22 cellular contexts compared by ENCODE assay signal in the genomic region with DNA sequence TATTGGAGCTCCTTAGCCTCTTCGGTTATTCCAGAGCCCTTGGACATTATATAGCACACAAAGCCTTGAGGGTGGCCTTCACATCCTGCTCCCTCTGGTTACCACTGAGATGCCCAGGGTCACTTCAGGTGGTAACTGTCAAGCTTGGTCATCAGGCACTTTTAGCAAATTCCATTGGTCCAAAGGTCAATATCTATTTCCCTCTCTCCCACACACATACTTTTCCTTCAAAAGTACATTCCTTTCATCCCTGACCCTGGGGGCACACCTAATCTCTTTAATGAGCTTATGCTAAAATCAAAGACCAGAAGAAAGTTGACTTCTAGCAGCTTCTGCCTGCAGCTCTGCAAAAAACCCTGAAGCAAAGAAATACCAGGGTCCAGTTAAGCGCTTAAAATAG.
"Had no signal": no experiment of that assay in that cellular context is flagged by ENCODE, and none has a peak within 500 bp of the region (broad histone marks: within the 10 kb centered on the region; RNA-seq: fewer than 3 reads in every experiment).

No MANE protein-coding gene starts in this region.

- H3K4me1 Mint-ChIP-seq: activated B cell treated with CpG ODN at 0.5 μM for 24 hours; activated CD4-positive, alpha-beta T cell treated with anti-CD3 and anti-CD28 coated beads for 36 hours; activated T-helper 17 cell treated with anti-CD3 and anti-CD28 coated beads, Interleukin-2, amount 50 U/mL, for 72 hours; central memory CD8-positive, alpha-beta T cell; stimulated activated effector memory CD8-positive, alpha-beta T cell treated with anti-CD3 and anti-CD28 coated beads, Interleukin-12 subunit alpha, Interleukin-12 subunit beta, amount 100 ng/mL, for 72 hours; stimulated activated naive CD8-positive, alpha-beta T cell treated with anti-CD3 and anti-CD28 coated beads, Interleukin-15, amount 100 ng/mL, for 72 hours; T-helper 17 cell had no signal

- H3K36me3 Mint-ChIP-seq: activated naive CD8-positive, alpha-beta T cell; stimulated activated effector memory CD8-positive, alpha-beta T cell treated with anti-CD3 and anti-CD28 coated beads, Interleukin-12 subunit alpha, Interleukin-12 subunit beta, amount 100 ng/mL, for 72 hours had no signal

- H3K27ac Mint-ChIP-seq: activated B cell treated with CpG ODN at 0.5 μM for 24 hours; activated CD4-positive, alpha-beta T cell treated with anti-CD3 and anti-CD28 coated beads for 36 hours; activated naive CD8-positive, alpha-beta T cell; activated T-cell treated with anti-CD3 and anti-CD28 coated beads, Interleukin-2, amount 50 U/mL, for 24 hours; activated T-helper 17 cell treated with anti-CD3 and anti-CD28 coated beads, Interleukin-2, amount 50 U/mL, for 72 hours; endodermal cell; stimulated activated effector memory CD8-positive, alpha-beta T cell treated with anti-CD3 and anti-CD28 coated beads, Interleukin-12 subunit alpha, Interleukin-12 subunit beta, amount 100 ng/mL, for 72 hours; stimulated activated naive CD8-positive, alpha-beta T cell treated with anti-CD3 and anti-CD28 coated beads, Interleukin-15, amount 100 ng/mL, for 72 hours; T-helper 17 cell had no signal

- ATAC-seq: activated CD4-positive, alpha-beta T cell treated with anti-CD3 and anti-CD28 coated beads for 36 hours; activated T-helper 17 cell treated with anti-CD3 and anti-CD28 coated beads, Interleukin-2, amount 50 U/mL, for 72 hours; heart right ventricle; pancreas; psoas muscle; stimulated activated effector memory CD8-positive, alpha-beta T cell treated with anti-CD3 and anti-CD28 coated beads, Interleukin-12 subunit alpha, Interleukin-12 subunit beta, amount 100 ng/mL, for 72 hours; stimulated activated naive CD8-positive, alpha-beta T cell treated with anti-CD3 and anti-CD28 coated beads, Interleukin-15, amount 100 ng/mL, for 72 hours; T-helper 17 cell had no signal

- H3K4me3 Mint-ChIP-seq: activated B cell treated with CpG ODN at 0.5 μM for 24 hours; activated CD4-positive, alpha-beta T cell treated with anti-CD3 and anti-CD28 coated beads for 36 hours; activated naive CD8-positive, alpha-beta T cell; activated T-cell treated with anti-CD3 and anti-CD28 coated beads, Interleukin-2, amount 50 U/mL, for 24 hours; activated T-helper 17 cell treated with anti-CD3 and anti-CD28 coated beads, Interleukin-2, amount 50 U/mL, for 72 hours; central memory CD8-positive, alpha-beta T cell; endodermal cell; nephron; stimulated activated effector memory CD8-positive, alpha-beta T cell treated with anti-CD3 and anti-CD28 coated beads, Interleukin-12 subunit alpha, Interleukin-12 subunit beta, amount 100 ng/mL, for 72 hours; stimulated activated naive CD8-positive, alpha-beta T cell treated with anti-CD3 and anti-CD28 coated beads, Interleukin-15, amount 100 ng/mL, for 72 hours; T-helper 17 cell had no signal

- DNase-seq: activated B cell treated with CpG ODN at 0.5 μM for 24 hours; activated CD4-positive, alpha-beta T cell treated with anti-CD3 and anti-CD28 coated beads for 36 hours; activated CD4-positive, alpha-beta T cell treated with anti-CD3 and anti-CD28 coated beads, Interleukin-2, amount 50 U/mL, for 4 hours; activated CD8-positive, alpha-beta memory T cell treated with anti-CD3 and anti-CD28 coated beads for 24 hours; activated CD8-positive, alpha-beta memory T cell treated with anti-CD3 and anti-CD28 coated beads, Interleukin-2, amount 50 U/mL, for 4 hours; activated T-cell treated with anti-CD3 and anti-CD28 coated beads, Interleukin-2, amount 50 U/mL, for 24 hours; adrenal gland; endodermal cell; heart right ventricle; left ventricle myocardium inferior; pancreas; psoas muscle; right lobe of liver; stimulated activated CD4-positive, alpha-beta T cell treated with anti-CD3 and anti-CD28 coated beads, Interleukin-1b, Interleukin-23, amount 100 ng/mL, for 48 hours; stimulated activated naive CD8-positive, alpha-beta T cell treated with anti-CD3 and anti-CD28 coated beads, Interleukin-15, amount 100 ng/mL, for 72 hours; T-helper 17 cell; tibial artery had no signal

- H3K27me3 Mint-ChIP-seq: activated CD4-positive, alpha-beta T cell treated with anti-CD3 and anti-CD28 coated beads for 36 hours; activated naive CD8-positive, alpha-beta T cell; activated T-cell treated with anti-CD3 and anti-CD28 coated beads, Interleukin-2, amount 50 U/mL, for 24 hours; activated T-helper 17 cell treated with anti-CD3 and anti-CD28 coated beads, Interleukin-2, amount 50 U/mL, for 72 hours; central memory CD8-positive, alpha-beta T cell; stimulated activated naive CD8-positive, alpha-beta T cell treated with anti-CD3 and anti-CD28 coated beads, Interleukin-15, amount 100 ng/mL, for 72 hours; T-helper 17 cell had no signal

- H3K9me3 Mint-ChIP-seq: activated B cell treated with CpG ODN at 0.5 μM for 24 hours; activated T-cell treated with anti-CD3 and anti-CD28 coated beads, Interleukin-2, amount 50 U/mL, for 24 hours; endodermal cell; nephron; stimulated activated effector memory CD8-positive, alpha-beta T cell treated with anti-CD3 and anti-CD28 coated beads, Interleukin-12 subunit alpha, Interleukin-12 subunit beta, amount 100 ng/mL, for 72 hours; stimulated activated naive CD8-positive, alpha-beta T cell treated with anti-CD3 and anti-CD28 coated beads, Interleukin-15, amount 100 ng/mL, for 72 hours had no signal
